9 cellular contexts compared by ENCODE assay signal in genomic region chr7:128737867-128738390, GRCh38. TPM values are rescaled to one million over a fixed set of nuclear protein-coding genes. Genes with fewer than 3 reads are reported as not detected.
DNase-seq lines count a peak whose midpoint lies in the region; ATAC-seq and TF ChIP-seq lines count a peak whose summit lies in the region.
"Had no signal": no experiment of that assay in that cellular context is flagged by ENCODE, and none has a peak within 500 bp of the region (broad histone marks: within the 10 kb centered on the region; RNA-seq: fewer than 3 reads in every experiment).

No MANE protein-coding gene starts in this region.

- no peak overlapping the region for H3K4me3 ChIP-seq in subcutaneous abdominal adipose tissue (ENCODE audit: low read depth in 1 of 5, low read length in 5 of 5)

- peaks cover 4 to 42% (median 36%) of the 10 kb centered on the region in 5 donors for H3K4me1 ChIP-seq in subcutaneous abdominal adipose tissue (ENCODE audit: control insufficient read depth in 5 of 5, insufficient read depth in 5 of 5, low read length in 5 of 5)

- TF ChIP-seq CTCF in VCaP (conservative IDR thresholded peaks at IDR 0.05), result no peak

- DNase-seq in activated T-cell treated with anti-CD3 and anti-CD28 coated beads, Interleukin-2, amount 50 U/mL, for 4 hours, result no peak
- DNase-seq in activated T-cell treated with anti-CD3 and anti-CD28 coated beads, Interleukin-2, amount 50 U/mL, for 1 hour, result no peak
- DNase-seq in hepatic stellate cell (ENCODE audit: low spot score), result peak; percentile 75
- no peak for DNase-seq in NCI-H146 treated with DMSO at 0.1 percent for 48 hours (lab: John Stamatoyannopoulos, UW; ENCODE audit: unreplicated experiment)

- H3K9ac ChIP-seq in subcutaneous abdominal adipose tissue (ENCODE audit: low read length in 5 of 5), result no peak overlapping the region

- H3K27ac ChIP-seq in VCaP, result peak overlapping the region; percentile 82
- H3K27ac ChIP-seq in subcutaneous abdominal adipose tissue (ENCODE audit: low read depth, low read length), result peak overlapping the region; percentile 94

- H3K4me3 Mint-ChIP-seq in activated T-cell treated with anti-CD3 and anti-CD28 coated beads, Interleukin-2, amount 50 U/mL, for 4 hours, result peak overlapping the region; percentile 98

- peaks cover 36% of the 10 kb centered on the region for H3K4me1 Mint-ChIP-seq in activated T-cell treated with anti-CD3 and anti-CD28 coated beads, Interleukin-2, amount 50 U/mL, for 4 hours (ENCODE audit: low read depth)

- H3K36me3 Mint-ChIP-seq in activated T-cell treated with anti-CD3 and anti-CD28 coated beads, Interleukin-2, amount 50 U/mL, for 4 hours (ENCODE audit: insufficient read depth), result peaks cover 6% of the 10 kb centered on the region

- ATAC-seq in activated T-cell treated with anti-CD3 and anti-CD28 coated beads, Interleukin-2, amount 50 U/mL, for 4 hours, result no peak
- ATAC-seq in GM18517 (IDR thresholded peaks at IDR 0.05; ENCODE audit: unreplicated experiment), result no peak
- ATAC-seq in HG02642 (IDR thresholded peaks at IDR 0.05; ENCODE audit: poor library complexity, unreplicated experiment), result no peak

- no peaks in the 10 kb centered on the region for H3K27me3 ChIP-seq in subcutaneous abdominal adipose tissue (ENCODE audit: control insufficient read depth in 5 of 5, insufficient read depth in 4 of 5, low read length in 5 of 5)

- H3K9me3 Mint-ChIP-seq in activated T-cell treated with anti-CD3 and anti-CD28 coated beads, Interleukin-2, amount 50 U/mL, for 4 hours, result no peaks in the 10 kb centered on the region

- no peaks in the 10 kb centered on the region for H3K36me3 ChIP-seq in subcutaneous abdominal adipose tissue (ENCODE audit: control insufficient read depth in 5 of 5, insufficient read depth in 5 of 5, low read length in 5 of 5)

- no peaks in the 10 kb centered on the region for H3K9me3 ChIP-seq in subcutaneous abdominal adipose tissue (ENCODE audit: control insufficient read depth in 5 of 5, low read length in 5 of 5)

- H3K27me3 Mint-ChIP-seq in activated T-cell treated with anti-CD3 and anti-CD28 coated beads, Interleukin-2, amount 50 U/mL, for 4 hours (ENCODE audit: low read depth), result no peaks in the 10 kb centered on the region

RNA-seq across cellular contexts. Expression of gene CALU, which starts 1.2 kb away (rescaled TPM):
- 10 to 100 TPM; 46.0 to 47.7 (median 46.4) TPM for total RNA-seq in activated T-cell treated with anti-CD3 and anti-CD28 coated beads, Interleukin-2, amount 50 U/mL, for 4 hours

RNA-seq across cellular contexts. Expression of gene OPN1SW, which starts 37.7 kb away (rescaled TPM):
- total RNA-seq in activated T-cell treated with anti-CD3 and anti-CD28 coated beads, Interleukin-2, amount 50 U/mL, for 4 hours, result not detected
- total RNA-seq: temporal lobe had no signal

RNA-seq across cellular contexts. Expression of gene CCDC136, which starts 53.8 kb away (rescaled TPM):
- 1 to 10 TPM; 2.1 to 3.3 (median 3.3) TPM for total RNA-seq in activated T-cell treated with anti-CD3 and anti-CD28 coated beads, Interleukin-2, amount 50 U/mL, for 4 hours
